In the genomic region with DNA sequence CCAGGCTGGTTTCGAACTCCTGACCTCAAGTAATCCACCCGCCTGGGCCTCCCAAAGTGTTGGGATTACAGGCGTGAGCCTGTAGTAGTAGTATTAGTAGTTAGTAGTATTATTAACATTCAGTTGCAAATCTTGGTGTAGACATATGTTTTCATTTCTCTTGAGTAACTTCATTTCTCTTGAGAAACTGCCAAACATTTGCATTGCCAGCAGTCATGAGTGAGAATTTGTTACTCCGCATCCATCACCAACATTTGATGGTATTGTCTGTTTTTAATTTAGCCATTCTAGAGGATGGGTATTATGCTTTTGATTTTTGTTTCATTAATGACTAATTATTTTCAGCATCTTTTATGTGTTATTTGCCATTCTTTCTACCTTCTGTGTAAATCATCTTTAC, we compare ENCODE assay signal across 26 cellular contexts. TPM values are rescaled to one million over a fixed set of nuclear protein-coding genes. Genes with fewer than 3 reads are reported as not detected.
"Had no signal": no experiment of that assay in that cellular context is flagged by ENCODE, and none has a peak within 500 bp of the region (broad histone marks: within the 10 kb centered on the region; RNA-seq: fewer than 3 reads in every experiment).

No MANE protein-coding gene starts in this region.

- H3K27me3 ChIP-seq: breast epithelium, gastrocnemius medialis, neutrophil, ovary, right atrium auricular region, thyroid gland had no signal

- H3K36me3 ChIP-seq: breast epithelium, gastrocnemius medialis, neutrophil, ovary, right atrium auricular region, thyroid gland had no signal

- H3K4me3 ChIP-seq: breast epithelium, gastrocnemius medialis, ovary, psoas muscle, right atrium auricular region, thyroid gland had no signal

- H3K9me3 ChIP-seq: breast epithelium, gastrocnemius medialis, neutrophil, ovary, psoas muscle, right atrium auricular region, thyroid gland had no signal

- ATAC-seq: activated T-cell treated with anti-CD3 and anti-CD28 coated beads, Interleukin-2, amount 50 U/mL, for 4 hours; gastrocnemius medialis; left colon; psoas muscle; stimulated activated naive CD8-positive, alpha-beta T cell treated with anti-CD3 and anti-CD28 coated beads, Interleukin-15, Interleukin-2, amounts not matched to agents 100 U/mL and 50 U/mL, for 24 hours; T-helper 17 cell had no signal

- H3K27ac ChIP-seq: breast epithelium, gastrocnemius medialis, neutrophil, ovary, psoas muscle, right atrium auricular region, thyroid gland had no signal

- H3K4me1 ChIP-seq: breast epithelium, gastrocnemius medialis, psoas muscle, thyroid gland had no signal

- DNase-seq: activated B cell treated with CpG ODN at 0.5 μM for 24 hours; activated CD4-positive, alpha-beta T cell treated with anti-CD3 and anti-CD28 coated beads for 4 hours; activated CD4-positive, alpha-beta T cell treated with anti-CD3 and anti-CD28 coated beads, Interleukin-2, amount 50 U/mL, for 48 hours; activated CD8-positive, alpha-beta memory T cell treated with anti-CD3 and anti-CD28 coated beads, Interleukin-2, amount 50 U/mL, for 48 hours; activated naive CD4-positive, alpha-beta T cell treated with Interleukin-2 at 50 U/mL for 16 hours; activated naive CD8-positive, alpha-beta T cell treated with anti-CD3 and anti-CD28 coated beads for 36 hours; activated T-cell treated with anti-CD3 and anti-CD28 coated beads, Interleukin-2, amount 50 U/mL, for 4 hours; amniotic stem cell; cerebellar nuclear complex; gastrocnemius medialis; hippocampal formation; left colon; ovary; psoas muscle; stimulated activated CD4-positive, alpha-beta T cell treated with anti-CD3 and anti-CD28 coated beads, Interleukin-4, amount 100 ng/mL, for 4 hours; stimulated activated naive CD8-positive, alpha-beta T cell treated with anti-CD3 and anti-CD28 coated beads, Interleukin-15, Interleukin-2, amounts not matched to agents 100 U/mL and 50 U/mL, for 24 hours; substantia nigra; SW 1271; T-helper 17 cell; thyroid gland had no signal

- FAIRE-seq: islet of Langerhans had no signal

RNA-seq across cellular contexts. Expression of a gene that starts 1.5 kb away (rescaled TPM):
- total RNA-seq: activated B cell treated with CpG ODN at 0.5 μM for 24 hours; activated CD8-positive, alpha-beta memory T cell treated with anti-CD3 and anti-CD28 coated beads for 36 hours; activated naive CD8-positive, alpha-beta T cell treated with anti-CD3 and anti-CD28 coated beads for 36 hours; activated T-cell treated with anti-CD3 and anti-CD28 coated beads, Interleukin-2, amount 50 U/mL, for 4 hours; gastrocnemius medialis; myocyte; right atrium auricular region; T-helper 17 cell; thyroid gland had no signal
